1 cellular context compared by ENCODE assay signal in genomic region chr7:143289421-143289820, GRCh38.
TF ChIP-seq lines count a peak whose summit lies in the region.

No MANE protein-coding gene starts in this region.

TF ChIP-seq in GM12878, 131 proteins besides CTCF, POLR2A, EP300 and RAD21:
- TF ChIP-seq CBFB (IDR thresholded peaks at IDR 0.05; ENCODE audit: low read depth) = no peak
- no peak for TF ChIP-seq ZNF24 (IDR thresholded peaks at IDR 0.05)
- TF ChIP-seq RELB (IDR thresholded peaks at IDR 0.05; ENCODE audit: low read depth) = 0 out of 2 replicates have a peak, but pooled peaks have one; percentile 24
- TF ChIP-seq E4F1 (IDR thresholded peaks at IDR 0.05; ENCODE audit: borderline replicate concordance, partially characterized antibody) = no peak
- TF ChIP-seq, protein P1, sequence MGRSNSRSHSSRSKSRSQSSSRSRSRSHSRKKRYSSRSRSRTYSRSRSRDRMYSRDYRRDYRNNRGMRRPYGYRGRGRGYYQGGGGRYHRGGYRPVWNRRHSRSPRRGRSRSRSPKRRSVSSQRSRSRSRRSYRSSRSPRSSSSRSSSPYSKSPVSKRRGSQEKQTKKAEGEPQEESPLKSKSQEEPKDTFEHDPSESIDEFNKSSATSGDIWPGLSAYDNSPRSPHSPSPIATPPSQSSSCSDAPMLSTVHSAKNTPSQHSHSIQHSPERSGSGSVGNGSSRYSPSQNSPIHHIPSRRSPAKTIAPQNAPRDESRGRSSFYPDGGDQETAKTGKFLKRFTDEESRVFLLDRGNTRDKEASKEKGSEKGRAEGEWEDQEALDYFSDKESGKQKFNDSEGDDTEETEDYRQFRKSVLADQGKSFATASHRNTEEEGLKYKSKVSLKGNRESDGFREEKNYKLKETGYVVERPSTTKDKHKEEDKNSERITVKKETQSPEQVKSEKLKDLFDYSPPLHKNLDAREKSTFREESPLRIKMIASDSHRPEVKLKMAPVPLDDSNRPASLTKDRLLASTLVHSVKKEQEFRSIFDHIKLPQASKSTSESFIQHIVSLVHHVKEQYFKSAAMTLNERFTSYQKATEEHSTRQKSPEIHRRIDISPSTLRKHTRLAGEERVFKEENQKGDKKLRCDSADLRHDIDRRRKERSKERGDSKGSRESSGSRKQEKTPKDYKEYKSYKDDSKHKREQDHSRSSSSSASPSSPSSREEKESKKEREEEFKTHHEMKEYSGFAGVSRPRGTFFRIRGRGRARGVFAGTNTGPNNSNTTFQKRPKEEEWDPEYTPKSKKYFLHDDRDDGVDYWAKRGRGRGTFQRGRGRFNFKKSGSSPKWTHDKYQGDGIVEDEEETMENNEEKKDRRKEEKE (IDR thresholded peaks at IDR 0.05) = no peak
- TF ChIP-seq MTA2 (IDR thresholded peaks at IDR 0.05; ENCODE audit: low read depth) = no peak
- no peak for TF ChIP-seq IKZF2 (IDR thresholded peaks at IDR 0.05)
- TF ChIP-seq, protein P2, sequence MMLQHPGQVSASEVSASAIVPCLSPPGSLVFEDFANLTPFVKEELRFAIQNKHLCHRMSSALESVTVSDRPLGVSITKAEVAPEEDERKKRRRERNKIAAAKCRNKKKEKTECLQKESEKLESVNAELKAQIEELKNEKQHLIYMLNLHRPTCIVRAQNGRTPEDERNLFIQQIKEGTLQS (IDR thresholded peaks at IDR 0.05; ENCODE audit: borderline replicate concordance, extremely low read depth, low read depth, low read length) = no peak
- peak; percentile 78 for TF ChIP-seq SPI1 (IDR thresholded peaks at IDR 0.05; ENCODE audit: borderline replicate concordance, insufficient read depth, low read depth, low read length)
- TF ChIP-seq IKZF1 (conservative IDR thresholded peaks at IDR 0.05) = 0 out of 2 replicates have a peak, but pooled peaks have one; percentile 12
- TF ChIP-seq SUZ12 (IDR thresholded peaks at IDR 0.05; ENCODE audit: unreplicated experiment) = no peak
- TF ChIP-seq CBX5 (IDR thresholded peaks at IDR 0.05; ENCODE audit: low read depth) = no peak
- TF ChIP-seq RELA (IDR thresholded peaks at IDR 0.05; ENCODE audit: borderline replicate concordance, partially characterized antibody) = no peak
- TF ChIP-seq, protein P3, sequence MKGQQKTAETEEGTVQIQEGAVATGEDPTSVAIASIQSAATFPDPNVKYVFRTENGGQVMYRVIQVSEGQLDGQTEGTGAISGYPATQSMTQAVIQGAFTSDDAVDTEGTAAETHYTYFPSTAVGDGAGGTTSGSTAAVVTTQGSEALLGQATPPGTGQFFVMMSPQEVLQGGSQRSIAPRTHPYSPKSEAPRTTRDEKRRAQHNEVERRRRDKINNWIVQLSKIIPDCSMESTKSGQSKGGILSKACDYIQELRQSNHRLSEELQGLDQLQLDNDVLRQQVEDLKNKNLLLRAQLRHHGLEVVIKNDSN (IDR thresholded peaks at IDR 0.05; ENCODE audit: borderline replicate concordance, extremely low read length, insufficient read depth, low read depth, low read length) = no peak
- TF ChIP-seq TARDBP (IDR thresholded peaks at IDR 0.05; ENCODE audit: borderline replicate concordance) = no peak
- TF ChIP-seq BCL3 (IDR thresholded peaks at IDR 0.05; ENCODE audit: borderline replicate concordance, insufficient read depth, low read depth, low read length, poor library complexity, severe bottlenecking) = no peak
- TF ChIP-seq BMI1 (IDR thresholded peaks at IDR 0.05; ENCODE audit: borderline replicate concordance) = no peak
- TF ChIP-seq MEF2B (IDR thresholded peaks at IDR 0.05; ENCODE audit: partially characterized antibody, poor library complexity, severe bottlenecking) = no peak
- TF ChIP-seq NFYA (IDR thresholded peaks at IDR 0.05; ENCODE audit: borderline replicate concordance, low read depth, low read length) = no peak
- no peak for TF ChIP-seq CREM (IDR thresholded peaks at IDR 0.05; ENCODE audit: low read depth)
- no peak for TF ChIP-seq RBBP5 (conservative IDR thresholded peaks at IDR 0.05)
- TF ChIP-seq SMAD5 (IDR thresholded peaks at IDR 0.05; ENCODE audit: low read depth) = no peak
- TF ChIP-seq BACH1 (IDR thresholded peaks at IDR 0.05; ENCODE audit: borderline replicate concordance) = no peak
- TF ChIP-seq ASH2L (IDR thresholded peaks at IDR 0.05; ENCODE audit: borderline replicate concordance, low read depth) = no peak
- no peak for TF ChIP-seq PAX8 (IDR thresholded peaks at IDR 0.05)
